7 cellular contexts compared by ENCODE assay signal in genomic region chr7:12674861-12675260, GRCh38.
DNase-seq lines count a peak whose midpoint lies in the region; FAIRE-seq and TF ChIP-seq lines count a peak whose summit lies in the region.

No MANE protein-coding gene starts in this region.

- peak; percentile 36 for TF ChIP-seq CTCF in astrocyte of the spinal cord (IDR thresholded peaks at IDR 0.05; ENCODE audit: low read depth, low read length)

- DNase-seq in GDM1 (lab: John Stamatoyannopoulos, UW) (peak; percentile 33), H54 (ENCODE audit: insufficient read length, low spot score) (no peak), NCI-H82 treated with DMSO at 0.1 percent for 48 hours (lab: John Stamatoyannopoulos, UW; ENCODE audit: unreplicated experiment) (peak; percentile 9), astrocyte of the spinal cord (ENCODE audit: low read depth, low spot score) (peak; percentile 27), medulla oblongata (ENCODE audit: extremely low spot score) (peak; percentile 42), NCI-H2227 treated with DMSO at 0.1 percent for 48 hours (lab: John Stamatoyannopoulos, UW) (no peak), NCI-H1930 (lab: John Stamatoyannopoulos, UW) (no peak)

- in situ Hi-C loops in astrocyte of the spinal cord (cut with HindIII; ENCODE audit: low sequenced_read_pairs), result no loop called here

- TF ChIP-seq POLR2A in H54 (IDR thresholded peaks at IDR 0.05; ENCODE audit: low read depth, low read length), result no peak

- FAIRE-seq in H54 (lab: Jason Lieb, UNC), result peak; percentile 96

- H3K4me3 ChIP-seq in astrocyte of the spinal cord (ENCODE audit: low read depth, low read length), result no peak overlapping the region

Comparison
In these comparisons a context has a peak if more than half of its experiments do, and no peak if none do; other contexts are left out.
1. DNase-seq: peak in GDM1 (single experiment), NCI-H82 treated with DMSO at 0.1 percent for 48 hours (single experiment), astrocyte of the spinal cord (single experiment) and medulla oblongata (single experiment); none in H54 (single experiment), NCI-H2227 treated with DMSO at 0.1 percent for 48 hours (single experiment) and NCI-H1930 (0 of 2).